In the genomic region with DNA sequence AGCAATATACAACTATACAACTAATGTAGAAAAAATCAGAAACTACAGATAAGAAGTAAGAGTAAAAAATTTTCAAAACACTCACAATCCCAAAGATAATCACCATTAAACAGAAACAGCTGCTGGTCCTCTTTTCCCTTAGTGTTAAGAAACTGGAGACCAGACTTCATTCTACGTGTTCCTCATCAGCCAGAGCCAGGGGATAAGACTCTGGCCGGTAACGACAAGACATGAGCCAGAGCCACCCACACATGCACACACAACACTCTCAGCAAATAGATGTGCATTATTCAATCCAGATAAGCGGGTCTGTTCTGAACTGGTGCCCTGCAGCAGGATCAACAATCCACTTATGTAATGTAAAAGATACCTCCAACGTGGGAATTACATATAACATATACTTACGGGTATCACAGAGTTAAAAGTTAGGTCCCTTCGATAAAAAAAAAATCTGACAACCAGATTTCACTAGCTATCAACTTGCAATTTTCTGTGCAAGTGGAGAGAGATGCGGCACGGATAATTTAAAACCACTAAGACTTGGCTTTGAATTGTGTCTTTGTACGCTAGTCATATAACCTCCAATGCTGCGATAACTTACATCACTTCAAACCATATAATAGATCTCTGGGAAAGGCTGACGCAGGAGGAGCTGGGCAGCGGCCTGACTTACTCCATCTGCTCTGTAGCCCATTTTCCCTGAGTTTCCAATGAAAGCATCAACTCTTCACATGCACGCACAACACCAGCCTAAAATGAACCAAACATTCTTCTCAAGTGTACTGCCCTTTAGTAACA, we compare ENCODE assay signal across 14 cellular contexts. TPM values are rescaled to one million over a fixed set of nuclear protein-coding genes. Genes with fewer than 3 reads are reported as not detected.
DNase-seq lines count a peak whose midpoint lies in the region; ATAC-seq and TF ChIP-seq lines count a peak whose summit lies in the region.
"Had no signal": no experiment of that assay in that cellular context is flagged by ENCODE, and none has a peak within 500 bp of the region (broad histone marks: within the 10 kb centered on the region; RNA-seq: fewer than 3 reads in every experiment).

No MANE protein-coding gene starts in this region.

- H3K79me2 ChIP-seq in GM23338 (replicated peaks; ENCODE audit: insufficient read depth), result no peaks in the 10 kb centered on the region

- H2AFZ ChIP-seq in GM23338, result no peak overlapping the region

- H3K4me3 ChIP-seq in GM23338 (no peak overlapping the region), coronary artery (peak overlapping the region; percentile 11), right atrium auricular region (no peak overlapping the region), stomach smooth muscle (ENCODE audit: low read length in 2 of 2) (peak overlapping the region; percentile 15 to 49)

- no peak for ATAC-seq in GM23338
- ATAC-seq in HG03342 (IDR thresholded peaks at IDR 0.05; ENCODE audit: unreplicated experiment), result no peak
- no peak for ATAC-seq in HG03097 (IDR thresholded peaks at IDR 0.05; ENCODE audit: low FRiP score, unreplicated experiment)

- peaks cover 2% of the 10 kb centered on the region for H3K27me3 Mint-ChIP-seq in GM23338 (ENCODE audit: insufficient read depth, low read depth, poor library complexity)

- H3K27ac Mint-ChIP-seq in GM23338, result no peak overlapping the region
- H3K27ac Mint-ChIP-seq: activated T-helper 1 cell treated with anti-CD3 and anti-CD28 coated beads, Interleukin-12 subunit alpha, Interleukin-12 subunit beta, Interleukin-2, Interleukin-4 antibody, amounts not matched to agents 30 ng/mL and 10 ng/mL and 1 ng/mL, durations not matched to agents 14 hours and 24 hours and 36 hours had no signal

- no peak overlapping the region for H3K4me2 ChIP-seq in GM23338

- H3K27me3 ChIP-seq in GM23338 (ENCODE audit: insufficient read depth) (no peaks in the 10 kb centered on the region), right atrium auricular region (no peaks in the 10 kb centered on the region), stomach smooth muscle (ENCODE audit: control insufficient read depth in 1 of 2, insufficient read depth in 2 of 2, low read length in 2 of 2) (no peaks in the 10 kb centered on the region)

- peaks cover 4% of the 10 kb centered on the region; the same call in 1 of the 2 replicates for H3K9me2 ChIP-seq in GM23338 (ENCODE audit: insufficient read depth)

- H3F3A ChIP-seq in GM23338 (replicated peaks; ENCODE audit: low read depth), result no peaks in the 10 kb centered on the region

- H3K4me1 Mint-ChIP-seq in GM23338, result peaks cover 15% of the 10 kb centered on the region

- TF ChIP-seq CTCF in GM23338 (conservative IDR thresholded peaks at IDR 0.05; ENCODE audit: low read depth in 2 of 2) (no peak), coronary artery (IDR thresholded peaks at IDR 0.05) (no peak), right atrium auricular region (IDR thresholded peaks at IDR 0.05) (no peak)

- H3K9me3 Mint-ChIP-seq in GM23338, result no peaks in the 10 kb centered on the region
- H3K9me3 Mint-ChIP-seq: activated T-helper 1 cell treated with anti-CD3 and anti-CD28 coated beads, Interleukin-12 subunit alpha, Interleukin-12 subunit beta, Interleukin-2, Interleukin-4 antibody, amounts not matched to agents 30 ng/mL and 10 ng/mL and 1 ng/mL, durations not matched to agents 14 hours and 24 hours and 36 hours had no signal

- no peaks in the 10 kb centered on the region for H4K20me1 ChIP-seq in GM23338 (replicated peaks; ENCODE audit: insufficient read depth)

- DNase-seq in GM23338 (ENCODE audit: low spot score) (no peak), coronary artery (ENCODE audit: low spot score) (no peak), right atrium auricular region (ENCODE audit: low spot score) (no peak), activated T-cell treated with anti-CD3 and anti-CD28 coated beads for 4 hours (no peak), GM19240 (ENCODE audit: insufficient read length, low spot score) (no peak)
- DNase-seq: activated CD4-positive, alpha-beta T cell treated with anti-CD3 and anti-CD28 coated beads, Interleukin-2, amount 50 U/mL, for 4 hours; NCI-H187; NCI-H526; T-helper 9 cell had no signal

- H3K4me1 ChIP-seq in GM23338 (ENCODE audit: insufficient read depth) (no peaks in the 10 kb centered on the region), right atrium auricular region (peaks cover 0 to 43% of the 10 kb centered on the region in 2 donors), stomach smooth muscle (ENCODE audit: control insufficient read depth, insufficient read depth, low read length) (peaks cover 56% of the 10 kb centered on the region)

- no peaks in the 10 kb centered on the region for H3K36me3 Mint-ChIP-seq in GM23338 (ENCODE audit: low read depth)

- peak overlapping the region in 1 of 2 donors; percentile 7 for H3K9ac ChIP-seq in stomach smooth muscle (ENCODE audit: low read length in 2 of 2)

- H3K27ac ChIP-seq in GM23338 (ENCODE audit: low read depth) (peak overlapping the region; percentile 35; the same call in 1 of the 2 replicates), coronary artery (peak overlapping the region; percentile 17 to 95), right atrium auricular region (peak overlapping the region; percentile 47 to 74), stomach smooth muscle (ENCODE audit: low read length) (peak overlapping the region; percentile 78)
- H3K27ac ChIP-seq: C4-2B had no signal

- no peak overlapping the region for H3K4me3 Mint-ChIP-seq in GM23338
- H3K4me3 Mint-ChIP-seq: activated T-helper 1 cell treated with anti-CD3 and anti-CD28 coated beads, Interleukin-12 subunit alpha, Interleukin-12 subunit beta, Interleukin-2, Interleukin-4 antibody, amounts not matched to agents 30 ng/mL and 10 ng/mL and 1 ng/mL, durations not matched to agents 14 hours and 24 hours and 36 hours had no signal

- H3K9me3 ChIP-seq in right atrium auricular region (no peaks in the 10 kb centered on the region), stomach smooth muscle (ENCODE audit: control insufficient read depth in 2 of 2, low read length in 2 of 2) (no peaks in the 10 kb centered on the region)

- H3K36me3 ChIP-seq in GM23338 (ENCODE audit: insufficient read depth) (no peaks in the 10 kb centered on the region), right atrium auricular region (no peaks in the 10 kb centered on the region), stomach smooth muscle (ENCODE audit: control insufficient read depth in 2 of 2, insufficient read depth in 2 of 2, low read length in 2 of 2) (peaks cover 0 to 2% of the 10 kb centered on the region in 2 donors)

TF ChIP-seq in GM23338, 12 proteins besides CTCF, POLR2A, EP300 and RAD21:
- no peak for TF ChIP-seq ZNF331 (CRISPR knock-in tag; IDR thresholded peaks at IDR 0.05; ENCODE audit: low read depth)
- TF ChIP-seq CREB1 (CRISPR knock-in tag; IDR thresholded peaks at IDR 0.05; ENCODE audit: low read depth), result no peak
TF ChIP-seq in GM23338: peak in this region for 0.

RNA-seq across cellular contexts. Expression of a gene that starts 17.8 kb away (rescaled TPM):
- total RNA-seq in GM23338 (2014; rRNA removed; shearing (Covaris generic)), result 12.0 and 12.5 TPM in 2 replicates
- polyA plus RNA-seq in GM23338 (2016; fragmentation: Nextera tagmentation; extraction: Ambion mirVana), result 0.80 and 1.1 TPM in 2 replicates
- 10 to 100 TPM; 18.4 to 22.2 TPM for total RNA-seq in right atrium auricular region
- total RNA-seq: activated T-helper 1 cell treated with anti-CD3 and anti-CD28 coated beads, Interleukin-12 subunit alpha, Interleukin-12 subunit beta, Interleukin-2, Interleukin-4 antibody, amounts not matched to agents 30 ng/mL and 10 ng/mL and 1 ng/mL, durations not matched to agents 14 hours and 24 hours and 36 hours had no signal

Comparison
In these comparisons a context has a peak if more than half of its experiments do, and no peak if none do; other contexts are left out.
1. H3K4me3 ChIP-seq: peak in coronary artery (single experiment) and stomach smooth muscle (2 of 2); none in GM23338 (single experiment) and right atrium auricular region (0 of 2).
2. Peak in every context shown above with its lines, with median percentiles within 50 percentile points of each other: H3K27ac ChIP-seq.